In the genomic region with DNA sequence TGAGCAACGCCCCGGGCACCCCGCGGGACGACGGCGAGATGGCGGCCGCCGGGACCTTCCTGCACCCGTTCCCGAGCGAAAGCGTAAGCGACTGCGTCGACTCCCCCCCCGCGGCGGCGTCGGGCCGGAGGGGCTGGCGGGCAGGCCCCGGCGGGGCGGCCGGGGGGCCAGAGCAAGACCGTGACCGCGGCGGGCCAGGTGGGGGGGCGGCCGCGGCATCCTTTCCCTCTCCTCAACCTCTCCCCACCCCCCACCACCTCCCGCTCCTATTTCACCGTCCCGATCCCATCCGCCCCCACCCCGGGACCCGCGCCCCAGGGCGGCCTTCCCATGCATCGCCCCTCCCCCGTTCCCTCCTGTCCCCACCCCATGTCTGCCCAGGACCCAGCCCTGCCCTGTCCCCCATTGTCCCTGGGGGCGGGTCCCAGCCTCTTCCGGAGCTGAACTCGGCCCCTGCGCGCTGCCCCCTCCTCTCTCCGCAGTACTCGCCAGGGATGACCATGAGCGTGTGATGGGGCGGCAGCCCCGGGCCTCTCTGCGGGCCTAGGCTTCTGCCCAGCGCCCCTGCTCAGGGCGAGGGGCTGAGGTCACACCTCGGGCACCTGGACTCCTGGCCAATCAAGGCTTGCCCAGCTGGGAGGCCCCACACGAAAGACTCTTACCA, we compare ENCODE assay signal across 1 cellular context.
TF ChIP-seq lines count a peak whose summit lies in the region.

No MANE protein-coding gene starts in this region.

TF ChIP-seq in K562, 482 proteins besides CTCF, POLR2A, EP300 and RAD21 (continued from another document and continues in another):
- TF ChIP-seq RBFOX2 (IDR thresholded peaks at IDR 0.05; ENCODE audit: low read depth, low read length), result peak; percentile 37
- TF ChIP-seq GATA2 (CRISPR knock-in tag; IDR thresholded peaks at IDR 0.05), result no peak
- no peak for TF ChIP-seq RFX1 (IDR thresholded peaks at IDR 0.05)
- no peak for TF ChIP-seq RB1 (IDR thresholded peaks at IDR 0.05; ENCODE audit: low read depth)
- TF ChIP-seq NFYB (IDR thresholded peaks at IDR 0.05; ENCODE audit: extremely low read depth, insufficient read length), result peak; percentile 2
- TF ChIP-seq SMAD3 (CRISPR knock-in tag; conservative IDR thresholded peaks at IDR 0.05), result no peak
- no peak for TF ChIP-seq ETS2 (tag; IDR thresholded peaks at IDR 0.05; ENCODE audit: borderline replicate concordance, poor library complexity, severe bottlenecking)
- TF ChIP-seq, protein P1, sequence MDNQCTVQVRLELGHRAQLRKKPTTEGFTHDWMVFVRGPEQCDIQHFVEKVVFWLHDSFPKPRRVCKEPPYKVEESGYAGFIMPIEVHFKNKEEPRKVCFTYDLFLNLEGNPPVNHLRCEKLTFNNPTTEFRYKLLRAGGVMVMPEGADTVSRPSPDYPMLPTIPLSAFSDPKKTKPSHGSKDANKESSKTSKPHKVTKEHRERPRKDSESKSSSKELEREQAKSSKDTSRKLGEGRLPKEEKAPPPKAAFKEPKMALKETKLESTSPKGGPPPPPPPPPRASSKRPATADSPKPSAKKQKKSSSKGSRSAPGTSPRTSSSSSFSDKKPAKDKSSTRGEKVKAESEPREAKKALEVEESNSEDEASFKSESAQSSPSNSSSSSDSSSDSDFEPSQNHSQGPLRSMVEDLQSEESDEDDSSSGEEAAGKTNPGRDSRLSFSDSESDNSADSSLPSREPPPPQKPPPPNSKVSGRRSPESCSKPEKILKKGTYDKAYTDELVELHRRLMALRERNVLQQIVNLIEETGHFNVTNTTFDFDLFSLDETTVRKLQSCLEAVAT (IDR thresholded peaks at IDR 0.05), result no peak
- no peak for TF ChIP-seq ARID3A (IDR thresholded peaks at IDR 0.05; ENCODE audit: borderline replicate concordance, low read depth, low read length)
- no peak for TF ChIP-seq PTBP1 (IDR thresholded peaks at IDR 0.05; ENCODE audit: low read depth, low read length)
- TF ChIP-seq KLF6 (CRISPR knock-in tag; IDR thresholded peaks at IDR 0.05; ENCODE audit: borderline replicate concordance), result no peak
- peak; percentile 36 for TF ChIP-seq FIP1L1 (IDR thresholded peaks at IDR 0.05; ENCODE audit: low read depth, low read length, poor library complexity, severe bottlenecking)
- peak; percentile 38; the same call in 1 of the 2 replicates for TF ChIP-seq POLR2AphosphoS5 (IDR thresholded peaks at IDR 0.05; ENCODE audit: control insufficient read depth, insufficient read depth, low read depth, low read length)
- no peak for TF ChIP-seq HMBOX1 (IDR thresholded peaks at IDR 0.05)
- TF ChIP-seq HLTF (IDR thresholded peaks at IDR 0.05), result no peak
- no peak for TF ChIP-seq BMI1 (IDR thresholded peaks at IDR 0.05; ENCODE audit: low read length)
- no peak for TF ChIP-seq NELFE (IDR thresholded peaks at IDR 0.05; ENCODE audit: insufficient read depth, insufficient read length)
- no peak for TF ChIP-seq MEIS2 (IDR thresholded peaks at IDR 0.05; ENCODE audit: partially characterized antibody)
- no peak for TF ChIP-seq NFE2 (IDR thresholded peaks at IDR 0.05; ENCODE audit: low read depth)
- no peak for TF ChIP-seq TAF7 (tag; IDR thresholded peaks at IDR 0.05)
- TF ChIP-seq NCOA2 (IDR thresholded peaks at IDR 0.05; ENCODE audit: partially characterized antibody in 2 of 2), result no peak
- no peak for TF ChIP-seq SMARCA5 (IDR thresholded peaks at IDR 0.05)
- no peak for TF ChIP-seq E2F8 (IDR thresholded peaks at IDR 0.05; ENCODE audit: low read depth, partially characterized antibody)
- TF ChIP-seq CEBPZ (IDR thresholded peaks at IDR 0.05; ENCODE audit: borderline replicate concordance, low read depth, low read length), result no peak
- TF ChIP-seq, protein P2, sequence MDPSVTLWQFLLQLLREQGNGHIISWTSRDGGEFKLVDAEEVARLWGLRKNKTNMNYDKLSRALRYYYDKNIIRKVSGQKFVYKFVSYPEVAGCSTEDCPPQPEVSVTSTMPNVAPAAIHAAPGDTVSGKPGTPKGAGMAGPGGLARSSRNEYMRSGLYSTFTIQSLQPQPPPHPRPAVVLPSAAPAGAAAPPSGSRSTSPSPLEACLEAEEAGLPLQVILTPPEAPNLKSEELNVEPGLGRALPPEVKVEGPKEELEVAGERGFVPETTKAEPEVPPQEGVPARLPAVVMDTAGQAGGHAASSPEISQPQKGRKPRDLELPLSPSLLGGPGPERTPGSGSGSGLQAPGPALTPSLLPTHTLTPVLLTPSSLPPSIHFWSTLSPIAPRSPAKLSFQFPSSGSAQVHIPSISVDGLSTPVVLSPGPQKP (CRISPR knock-in tag; IDR thresholded peaks at IDR 0.05), result no peak
- no peak for TF ChIP-seq ZNF274 (IDR thresholded peaks at IDR 0.05; ENCODE audit: borderline replicate concordance, low read depth, low read length)
- no peak for TF ChIP-seq THRA (IDR thresholded peaks at IDR 0.05)
- no peak for TF ChIP-seq RHOXF2B (CRISPR knock-in tag; conservative IDR thresholded peaks at IDR 0.05)
- TF ChIP-seq ZNF57 (CRISPR knock-in tag; IDR thresholded peaks at IDR 0.05), result no peak
- no peak for TF ChIP-seq ZNF780A (CRISPR knock-in tag; IDR thresholded peaks at IDR 0.05)
- TF ChIP-seq NFXL1 (CRISPR knock-in tag; IDR thresholded peaks at IDR 0.05), result no peak
- no peak for TF ChIP-seq ADNP (tag; IDR thresholded peaks at IDR 0.05)
- no peak for TF ChIP-seq SNRNP70 (optimal IDR thresholded peaks at IDR 0.05; ENCODE audit: low read depth, low read length)
- TF ChIP-seq PML (IDR thresholded peaks at IDR 0.05; ENCODE audit: low read length), result peak; percentile 18; the same call in 1 of the 2 replicates
- TF ChIP-seq SRF (CRISPR knock-in tag; IDR thresholded peaks at IDR 0.05), result no peak
- TF ChIP-seq ETS1 (conservative IDR thresholded peaks at IDR 0.05; ENCODE audit: control insufficient read depth, low read depth, low read length), result no peak
- TF ChIP-seq VEZF1 (CRISPR knock-in tag; IDR thresholded peaks at IDR 0.05), result peak; percentile 91
- TF ChIP-seq ZBTB7A (IDR thresholded peaks at IDR 0.05; ENCODE audit: borderline replicate concordance, control insufficient read depth, low read depth, low read length), result peak; percentile 68; the same call in 1 of the 2 replicates
- no peak for TF ChIP-seq PTTG1 (tag; IDR thresholded peaks at IDR 0.05; ENCODE audit: low read depth)
- no peak for TF ChIP-seq SP2 (IDR thresholded peaks at IDR 0.05; ENCODE audit: extremely low read depth, low read depth, low read length, poor library complexity, severe bottlenecking)
- TF ChIP-seq ILF3 (IDR thresholded peaks at IDR 0.05; ENCODE audit: borderline replicate concordance), result no peak
- TF ChIP-seq EP400 (IDR thresholded peaks at IDR 0.05), result no peak
- TF ChIP-seq ZSCAN29 (IDR thresholded peaks at IDR 0.05), result no peak
- TF ChIP-seq, protein P3, sequence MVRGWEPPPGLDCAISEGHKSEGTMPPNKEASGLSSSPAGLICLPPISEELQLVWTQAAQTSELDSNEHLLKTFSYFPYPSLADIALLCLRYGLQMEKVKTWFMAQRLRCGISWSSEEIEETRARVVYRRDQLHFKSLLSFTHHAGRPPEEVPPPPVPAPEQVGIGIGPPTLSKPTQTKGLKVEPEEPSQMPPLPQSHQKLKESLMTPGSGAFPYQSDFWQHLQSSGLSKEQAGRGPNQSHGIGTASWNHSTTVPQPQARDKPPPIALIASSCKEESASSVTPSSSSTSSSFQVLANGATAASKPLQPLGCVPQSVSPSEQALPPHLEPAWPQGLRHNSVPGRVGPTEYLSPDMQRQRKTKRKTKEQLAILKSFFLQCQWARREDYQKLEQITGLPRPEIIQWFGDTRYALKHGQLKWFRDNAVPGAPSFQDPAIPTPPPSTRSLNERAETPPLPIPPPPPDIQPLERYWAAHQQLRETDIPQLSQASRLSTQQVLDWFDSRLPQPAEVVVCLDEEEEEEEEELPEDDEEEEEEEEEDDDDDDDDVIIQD (CRISPR knock-in tag; IDR thresholded peaks at IDR 0.05), result no peak
- TF ChIP-seq NR4A1 (CRISPR knock-in tag; IDR thresholded peaks at IDR 0.05), result no peak
- TF ChIP-seq NR4A1 (tag; IDR thresholded peaks at IDR 0.05), result no peak
